Comparison of ENCODE assay signal across 1 cellular context in genomic region chr1:44730741-44731512, GRCh38.
A peak's percentile ranks its signal among the peaks of the same experiment; 100 is the strongest.
TF ChIP-seq lines count a peak whose summit lies in the region.

RNU5D-1 (minus strand) TSS chr1:44731170.

TF ChIP-seq in WTC11, 78 proteins besides CTCF, POLR2A, EP300 and RAD21 (continued from another document):
- TF ChIP-seq ZNF425 (CRISPR knock-in tag; conservative IDR thresholded peaks at IDR 0.05) (peak; percentile 98), ATF1 (CRISPR knock-in tag; IDR thresholded peaks at IDR 0.05) (no peak)
